In the genomic region with DNA sequence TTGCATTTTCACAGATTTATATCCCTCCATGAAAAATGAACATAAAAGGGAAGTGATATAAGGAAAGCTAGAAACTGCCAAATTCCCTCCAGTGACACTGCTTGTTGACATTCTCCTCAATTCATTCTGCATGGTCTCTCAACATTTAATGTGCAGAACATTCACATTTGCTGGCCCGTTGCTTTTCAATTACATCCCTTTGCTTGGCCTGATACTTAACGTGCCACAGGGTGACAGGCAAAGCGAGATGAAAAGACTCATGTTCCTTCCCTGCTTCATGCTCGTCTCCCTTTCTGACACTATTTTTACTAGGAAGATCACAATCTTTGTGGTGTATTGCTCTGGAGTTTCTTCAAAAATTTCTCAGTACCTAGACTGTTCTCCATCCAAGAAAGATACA, we compare ENCODE assay signal across 28 cellular contexts.
"Had no signal": no experiment of that assay in that cellular context is flagged by ENCODE, and none has a peak within 500 bp of the region (broad histone marks: within the 10 kb centered on the region; RNA-seq: fewer than 3 reads in every experiment).

No MANE protein-coding gene starts in this region.

- DNase-seq: activated CD4-positive, alpha-beta T cell treated with anti-CD3 and anti-CD28 coated beads for 4 hours; activated CD8-positive, alpha-beta memory T cell treated with anti-CD3 and anti-CD28 coated beads, Interleukin-2, amount 50 U/mL, for 4 hours; activated CD8-positive, alpha-beta T cell treated with anti-CD3 and anti-CD28 coated beads for 36 hours; activated effector memory CD4-positive, alpha-beta T cell treated with Interleukin-2 at 50 U/mL for 16 hours; activated naive CD4-positive, alpha-beta T cell; activated T-cell treated with anti-CD3 and anti-CD28 coated beads, Interleukin-2, amount 50 U/mL, for 72 hours; aorta; body of pancreas; MG63; MV-4-11; NCI-H1092 treated with DMSO at 0.1 percent for 48 hours; NCI-H1417 treated with DMSO at 0.1 percent for 48 hours; NCI-H1694; NCI-H2171; NCI-H2227 treated with DMSO at 0.1 percent for 48 hours; NCI-H510A; NCI-H526 treated with DMSO at 0.1 percent for 48 hours; PC-3; SHP77; SW 1271 had no signal

- H3K4me2 ChIP-seq: KMS-11 had no signal

- H3K4me3 Mint-ChIP-seq: activated CD8-positive, alpha-beta T cell treated with anti-CD3 and anti-CD28 coated beads for 36 hours; activated naive CD4-positive, alpha-beta T cell treated with anti-CD3 and anti-CD28 coated beads, Interleukin-2, amount 50 U/mL, for 24 hours; activated T-cell treated with anti-CD3 and anti-CD28 coated beads, Interleukin-2, amount 50 U/mL, for 72 hours; central memory CD8-positive, alpha-beta T cell; T-helper 1 cell treated with Interleukin-12 subunit alpha and Interleukin-12 subunit beta and Interleukin-4 antibody, amounts not matched to agents 30 μg/mL and 1 μg/mL, for 36 hours had no signal

- H3K27me3 Mint-ChIP-seq: central memory CD8-positive, alpha-beta T cell had no signal

- H3K27me3 ChIP-seq: body of pancreas, MG63, SJSA1 had no signal

- H3K9me3 Mint-ChIP-seq: activated CD8-positive, alpha-beta T cell treated with anti-CD3 and anti-CD28 coated beads for 36 hours; activated naive CD4-positive, alpha-beta T cell treated with anti-CD3 and anti-CD28 coated beads, Interleukin-2, amount 50 U/mL, for 24 hours; activated T-cell treated with anti-CD3 and anti-CD28 coated beads, Interleukin-2, amount 50 U/mL, for 72 hours; T-helper 1 cell treated with Interleukin-12 subunit alpha and Interleukin-12 subunit beta and Interleukin-4 antibody, amounts not matched to agents 30 μg/mL and 1 μg/mL, for 36 hours had no signal

- H3K27ac Mint-ChIP-seq: activated CD8-positive, alpha-beta T cell treated with anti-CD3 and anti-CD28 coated beads for 36 hours; activated naive CD4-positive, alpha-beta T cell treated with anti-CD3 and anti-CD28 coated beads, Interleukin-2, amount 50 U/mL, for 24 hours; activated T-cell treated with anti-CD3 and anti-CD28 coated beads, Interleukin-2, amount 50 U/mL, for 72 hours; T-helper 1 cell treated with Interleukin-12 subunit alpha and Interleukin-12 subunit beta and Interleukin-4 antibody, amounts not matched to agents 30 μg/mL and 1 μg/mL, for 36 hours had no signal

- H3K36me3 ChIP-seq: MG63, SJSA1 had no signal

- H3K4me1 Mint-ChIP-seq: activated naive CD4-positive, alpha-beta T cell treated with anti-CD3 and anti-CD28 coated beads, Interleukin-2, amount 50 U/mL, for 24 hours; central memory CD8-positive, alpha-beta T cell had no signal

- H3K9me3 ChIP-seq: body of pancreas, MG63, SJSA1 had no signal

- H3K36me3 Mint-ChIP-seq: activated naive CD4-positive, alpha-beta T cell treated with anti-CD3 and anti-CD28 coated beads, Interleukin-2, amount 50 U/mL, for 24 hours had no signal

- H3K4me1 ChIP-seq: body of pancreas, SJSA1 had no signal

- ATAC-seq: activated CD4-positive, CD25-positive, alpha-beta regulatory T cell treated with anti-CD3 and anti-CD28 coated beads, Interleukin-2, amount 50 U/mL, for 24 hours; activated CD8-positive, alpha-beta T cell treated with anti-CD3 and anti-CD28 coated beads for 36 hours; activated T-cell treated with anti-CD3 and anti-CD28 coated beads, Interleukin-2, amount 50 U/mL, for 72 hours; body of pancreas; HepG2; PC-3; SK-N-SH treated with all-trans-retinoic acid at 6 μM for 48 hours had no signal

- H3K4me3 ChIP-seq: body of pancreas, MG63, SJSA1 had no signal

- H3K9ac ChIP-seq: KMS-11 had no signal

- H3K27ac ChIP-seq: body of pancreas, KMS-11, SJSA1 had no signal
